In the genomic region with DNA sequence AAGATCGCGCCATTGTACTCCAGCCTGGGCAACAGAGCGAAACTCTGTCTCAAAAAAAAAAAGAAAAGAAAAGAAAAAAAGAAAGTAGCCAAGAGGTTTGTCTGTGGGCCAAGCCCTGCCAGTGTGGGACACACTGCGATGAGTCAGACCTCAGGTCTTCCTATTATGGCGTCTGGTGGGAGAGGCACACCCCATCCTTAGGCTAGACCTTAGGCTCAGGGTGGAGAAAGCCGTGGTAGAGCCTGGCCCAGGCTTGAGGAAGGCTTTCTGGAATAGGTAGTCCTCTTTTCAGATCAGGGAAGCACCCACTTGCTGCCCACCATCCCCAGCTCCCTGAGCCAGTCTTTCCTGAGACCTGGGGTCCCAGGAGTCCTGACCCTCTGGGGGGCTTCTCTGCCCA, we compare ENCODE assay signal across 15 cellular contexts. TPM values are rescaled to one million over a fixed set of nuclear protein-coding genes. Genes with fewer than 3 reads are reported as not detected.
DNase-seq lines count a peak whose midpoint lies in the region; ATAC-seq lines count a peak whose summit lies in the region.
"Had no signal": no experiment of that assay in that cellular context is flagged by ENCODE, and none has a peak within 500 bp of the region (broad histone marks: within the 10 kb centered on the region; RNA-seq: fewer than 3 reads in every experiment).

No MANE protein-coding gene starts in this region.

- H3K27ac Mint-ChIP-seq in T-helper 2 cell treated with Interferon-gamma antibody and Interleukin-4, amounts not matched to agents 5 μg/mL and 100 μg/mL, for 36 hours, result peak overlapping the region; percentile 94
- H3K27ac Mint-ChIP-seq in activated naive CD8-positive, alpha-beta T cell treated with anti-CD3 and anti-CD28 coated beads for 36 hours, result peak overlapping the region; percentile 99
- H3K27ac Mint-ChIP-seq in natural killer cell treated with Interleukin-12 subunit alpha and Interleukin-12 subunit beta and Interleukin-15 and Interleukin-18, amount 100 ng/mL, for 72 hours, result peak overlapping the region; percentile 86 to 91

- H3K27ac ChIP-seq in KOPT-K1 (ENCODE audit: low read depth, low read length, poor library complexity, severe bottlenecking), result peak overlapping the region; percentile 100

- H3K36me3 Mint-ChIP-seq in T-helper 2 cell treated with Interferon-gamma antibody and Interleukin-4, amounts not matched to agents 5 μg/mL and 100 μg/mL, for 36 hours (ENCODE audit: low read depth), result peaks cover 63% of the 10 kb centered on the region
- H3K36me3 Mint-ChIP-seq in activated naive CD8-positive, alpha-beta T cell treated with anti-CD3 and anti-CD28 coated beads for 36 hours, result peaks cover 75% of the 10 kb centered on the region
- no peaks in the 10 kb centered on the region for H3K36me3 Mint-ChIP-seq in natural killer cell treated with Interleukin-12 subunit alpha and Interleukin-12 subunit beta and Interleukin-15 and Interleukin-18, amount 100 ng/mL, for 72 hours

- no peaks in the 10 kb centered on the region for H3K9me3 Mint-ChIP-seq in T-helper 2 cell treated with Interferon-gamma antibody and Interleukin-4, amounts not matched to agents 5 μg/mL and 100 μg/mL, for 36 hours
- H3K9me3 Mint-ChIP-seq in activated naive CD8-positive, alpha-beta T cell treated with anti-CD3 and anti-CD28 coated beads for 36 hours, result no peaks in the 10 kb centered on the region
- no peaks in the 10 kb centered on the region for H3K9me3 Mint-ChIP-seq in natural killer cell treated with Interleukin-12 subunit alpha and Interleukin-12 subunit beta and Interleukin-15 and Interleukin-18, amount 100 ng/mL, for 72 hours
- H3K9me3 Mint-ChIP-seq: neural crest cell had no signal

- H3K27me3 Mint-ChIP-seq in T-helper 2 cell treated with Interferon-gamma antibody and Interleukin-4, amounts not matched to agents 5 μg/mL and 100 μg/mL, for 36 hours (ENCODE audit: low read depth), result no peaks in the 10 kb centered on the region
- peaks cover 4% of the 10 kb centered on the region for H3K27me3 Mint-ChIP-seq in activated naive CD8-positive, alpha-beta T cell treated with anti-CD3 and anti-CD28 coated beads for 36 hours
- no peaks in the 10 kb centered on the region for H3K27me3 Mint-ChIP-seq in natural killer cell treated with Interleukin-12 subunit alpha and Interleukin-12 subunit beta and Interleukin-15 and Interleukin-18, amount 100 ng/mL, for 72 hours

- no peak for DNase-seq in T-helper 2 cell treated with Interferon-gamma antibody and Interleukin-4, amounts not matched to agents 5 μg/mL and 100 μg/mL, for 36 hours (ENCODE audit: low spot score)
- no peak for DNase-seq in T-helper 2 cell
- no peak for DNase-seq in activated naive CD8-positive, alpha-beta T cell treated with anti-CD3 and anti-CD28 coated beads for 36 hours
- no peak for DNase-seq in natural killer cell treated with Interleukin-12 subunit alpha and Interleukin-12 subunit beta and Interleukin-15 and Interleukin-18, amount 100 ng/mL, for 72 hours (ENCODE audit: low spot score)
- DNase-seq in Kasumi-1 (lab: John Stamatoyannopoulos, UW), result no peak
- no peak for DNase-seq in GM19240 (ENCODE audit: insufficient read length, low spot score)
- no peak for DNase-seq in NCI-H2081 treated with DMSO at 0.1 percent for 48 hours (lab: John Stamatoyannopoulos, UW)
- DNase-seq: amygdala, dermis blood vessel endothelial cell, H7, KG1, NCI-H187 treated with DMSO at 0.1 percent for 48 hours, NCI-H524 had no signal

- no peak for ATAC-seq in natural killer cell treated with Interleukin-12 subunit alpha and Interleukin-12 subunit beta and Interleukin-15 and Interleukin-18, amount 100 ng/mL, for 72 hours

- peak overlapping the region; percentile 98 for H3K4me3 Mint-ChIP-seq in T-helper 2 cell treated with Interferon-gamma antibody and Interleukin-4, amounts not matched to agents 5 μg/mL and 100 μg/mL, for 36 hours
- H3K4me3 Mint-ChIP-seq in activated naive CD8-positive, alpha-beta T cell treated with anti-CD3 and anti-CD28 coated beads for 36 hours, result peak overlapping the region; percentile 93
- no peak overlapping the region for H3K4me3 Mint-ChIP-seq in natural killer cell treated with Interleukin-12 subunit alpha and Interleukin-12 subunit beta and Interleukin-15 and Interleukin-18, amount 100 ng/mL, for 72 hours
- H3K4me3 Mint-ChIP-seq: neural crest cell had no signal

- H3K4me1 Mint-ChIP-seq in T-helper 2 cell treated with Interferon-gamma antibody and Interleukin-4, amounts not matched to agents 5 μg/mL and 100 μg/mL, for 36 hours (ENCODE audit: low read depth), result peaks cover 72% of the 10 kb centered on the region
- H3K4me1 Mint-ChIP-seq in activated naive CD8-positive, alpha-beta T cell treated with anti-CD3 and anti-CD28 coated beads for 36 hours, result peaks cover 56% of the 10 kb centered on the region
- H3K4me1 Mint-ChIP-seq in natural killer cell treated with Interleukin-12 subunit alpha and Interleukin-12 subunit beta and Interleukin-15 and Interleukin-18, amount 100 ng/mL, for 72 hours (ENCODE audit: low read depth in 2 of 2), result peaks cover 54 to 55% of the 10 kb centered on the region in 2 donors

- peaks cover 51% of the 10 kb centered on the region for H3K36me3 ChIP-seq in KOPT-K1 (ENCODE audit: insufficient read depth, low read length)

- H3K9me3 ChIP-seq in KOPT-K1 (ENCODE audit: insufficient read depth, low read length, poor library complexity, severe bottlenecking), result no peaks in the 10 kb centered on the region

RNA-seq across cellular contexts. Expression of gene HEMK1, which starts 6.0 kb away (rescaled TPM):
- 10 to 100 TPM; 59.8 to 64.7 TPM for total RNA-seq in activated naive CD8-positive, alpha-beta T cell treated with anti-CD3 and anti-CD28 coated beads for 36 hours
- total RNA-seq in natural killer cell treated with Interleukin-12 subunit alpha and Interleukin-12 subunit beta and Interleukin-15 and Interleukin-18, amount 100 ng/mL, for 72 hours, result 10 to 100 TPM; 31.5 to 48.4 TPM

RNA-seq across cellular contexts. Expression of gene C3orf18, which starts 7.8 kb away (rescaled TPM):
- total RNA-seq in activated naive CD8-positive, alpha-beta T cell treated with anti-CD3 and anti-CD28 coated beads for 36 hours, result 10 to 100 TPM; 15.9 to 17.1 TPM
- 1 to 10 TPM; 5.1 to 6.2 TPM for total RNA-seq in natural killer cell treated with Interleukin-12 subunit alpha and Interleukin-12 subunit beta and Interleukin-15 and Interleukin-18, amount 100 ng/mL, for 72 hours

RNA-seq across cellular contexts. Expression of gene CISH, which starts 36.2 kb away (rescaled TPM):
- total RNA-seq in activated naive CD8-positive, alpha-beta T cell treated with anti-CD3 and anti-CD28 coated beads for 36 hours, result 100 to 1,000 TPM; 192 to 193 TPM
- 100 to 1,000 TPM; 146 to 151 TPM for total RNA-seq in natural killer cell treated with Interleukin-12 subunit alpha and Interleukin-12 subunit beta and Interleukin-15 and Interleukin-18, amount 100 ng/mL, for 72 hours

RNA-seq across cellular contexts. Expression of gene MAPKAPK3, which starts 41.6 kb away (rescaled TPM):
- total RNA-seq in activated naive CD8-positive, alpha-beta T cell treated with anti-CD3 and anti-CD28 coated beads for 36 hours, result 100 to 1,000 TPM; 166 to 171 TPM
- 100 to 1,000 TPM in 1 of 2 donors, 10 to 100 TPM in 1; 84.8 to 106 TPM for total RNA-seq in natural killer cell treated with Interleukin-12 subunit alpha and Interleukin-12 subunit beta and Interleukin-15 and Interleukin-18, amount 100 ng/mL, for 72 hours
